17 cellular contexts compared by ENCODE assay signal in genomic region chr2:16315911-16316310, GRCh38.
DNase-seq lines count a peak whose midpoint lies in the region; ATAC-seq and TF ChIP-seq lines count a peak whose summit lies in the region.
"Had no signal": no experiment of that assay in that cellular context is flagged by ENCODE, and none has a peak within 500 bp of the region (broad histone marks: within the 10 kb centered on the region; RNA-seq: fewer than 3 reads in every experiment).

No MANE protein-coding gene starts in this region.

- 85 to 89% methylated on average over 9 of the region's 9 CpGs for WGBS in lung, 2 donors

- ATAC-seq in lung (ENCODE audit: insufficient read depth, low FRiP score) = no peak
- no peak for ATAC-seq in HG03378 (IDR thresholded peaks at IDR 0.05; ENCODE audit: unreplicated experiment)
- ATAC-seq: CD8-positive, alpha-beta T cell; GM12878 had no signal

- H3K4me3 ChIP-seq in BE2C (ENCODE audit: low read depth, low read length) (no peak overlapping the region), lung (no peak overlapping the region)
- H3K4me3 ChIP-seq: BLaER1, GM12878 had no signal

- H3K27me3 ChIP-seq in BE2C = no peaks in the 10 kb centered on the region
- no peaks in the 10 kb centered on the region for H3K27me3 ChIP-seq in lung (ENCODE audit: control insufficient read depth, insufficient read depth)
- H3K27me3 ChIP-seq: BLaER1 had no signal

- no peak for TF ChIP-seq CTCF in BE2C (IDR thresholded peaks at IDR 0.05; ENCODE audit: low read depth, low read length)
- no peak for TF ChIP-seq CTCF in lung (IDR thresholded peaks at IDR 0.05; ENCODE audit: control extremely low read depth, extremely low read depth)

- H3K9me3 ChIP-seq in BE2C (no peaks in the 10 kb centered on the region; the same call in 1 of the 2 replicates), lung (ENCODE audit: control insufficient read depth in 2 of 2, insufficient read depth in 1 of 2, low read length in 1 of 2) (no peaks in the 10 kb centered on the region)
- H3K9me3 ChIP-seq: BLaER1, Caco-2 had no signal

- H3K27ac ChIP-seq in lung (ENCODE audit: low read depth in 1 of 2, low read length in 1 of 2) = no peak overlapping the region
- H3K27ac ChIP-seq: BLaER1, C4-2B had no signal

- H3K36me3 ChIP-seq in BE2C (no peaks in the 10 kb centered on the region), lung (ENCODE audit: control insufficient read depth in 2 of 2, insufficient read depth in 2 of 2, low read length in 2 of 2) (no peaks in the 10 kb centered on the region)
- H3K36me3 ChIP-seq: BLaER1 had no signal

- H3K4me1 ChIP-seq in BE2C = peaks cover 24% of the 10 kb centered on the region
- no peaks in the 10 kb centered on the region for H3K4me1 ChIP-seq in lung (ENCODE audit: control insufficient read depth in 2 of 2, insufficient read depth in 2 of 2, low read length in 2 of 2)

- peak; percentile 100 for DNase-seq in BE2C
- DNase-seq in ELF-1 (ENCODE audit: low read depth, low spot score) = peak; percentile 23
- DNase-seq in lung (ENCODE audit: low spot score) = peak; percentile 4
- peak; percentile 24 for DNase-seq in retina
- no peak for DNase-seq in GM19238 (ENCODE audit: insufficient read length, low spot score)
- DNase-seq: Caco-2; CD4-positive, CD25-positive, alpha-beta regulatory T cell; CD8-positive, alpha-beta T cell; DMS153; DND-41; GDM1; H7; HCEC 1CT had no signal
